ENCODE assay signal across 6 cellular contexts in genomic region chr17:63911657-63912100, GRCh38. TPM values are rescaled to one million over a fixed set of nuclear protein-coding genes. Genes with fewer than 3 reads are reported as not detected.
DNase-seq lines count a peak whose midpoint lies in the region; ATAC-seq and TF ChIP-seq lines count a peak whose summit lies in the region.

No MANE protein-coding gene starts in this region.

- no peak for ATAC-seq in GM19455 (IDR thresholded peaks at IDR 0.05; ENCODE audit: unreplicated experiment)

- TF ChIP-seq CTCF in foreskin fibroblast (IDR thresholded peaks at IDR 0.05; ENCODE audit: low read depth, low read length) = peak; percentile 57

- H3K9me3 Mint-ChIP-seq in activated CD4-positive, alpha-beta T cell treated with anti-CD3 and anti-CD28 coated beads, Interleukin-2, amount 10 ng/mL, durations not matched to agents 24 days and 14 days = no peaks in the 10 kb centered on the region

- intact Hi-C loops in activated CD4-positive, alpha-beta T cell treated with anti-CD3 and anti-CD28 coated beads, Interleukin-2, amount 10 ng/mL, durations not matched to agents 24 days and 14 days (cut with micrococcal nuclease) = loop anchor here (10.0 kb wide), 1 partner anchor 373 kb away; no protein-coding TSS in a partner anchor

- peak; percentile 26 for DNase-seq in NCI-H1092 treated with DMSO at 0.1 percent for 48 hours (lab: John Stamatoyannopoulos, UW)
- no peak for DNase-seq in NCI-H1092 (lab: John Stamatoyannopoulos, UW)
- DNase-seq in activated CD4-positive, alpha-beta T cell treated with anti-CD3 and anti-CD28 coated beads, Interleukin-2, amount 10 ng/mL, durations not matched to agents 24 days and 14 days = peak; percentile 89
- DNase-seq in foreskin fibroblast = peak in 1 of 2 donors; percentile 48
- peak; percentile 40 to 59 (median 57) for DNase-seq in stimulated activated CD4-positive, alpha-beta T cell treated with anti-CD3 and anti-CD28 coated beads, TNF-alpha, amount 100 ng/mL, for 24 hours (ENCODE audit: low read depth in 3 of 3)

- peaks cover 4% of the 10 kb centered on the region for H3K4me1 Mint-ChIP-seq in activated CD4-positive, alpha-beta T cell treated with anti-CD3 and anti-CD28 coated beads, Interleukin-2, amount 10 ng/mL, durations not matched to agents 24 days and 14 days

- H3K27me3 Mint-ChIP-seq in activated CD4-positive, alpha-beta T cell treated with anti-CD3 and anti-CD28 coated beads, Interleukin-2, amount 10 ng/mL, durations not matched to agents 24 days and 14 days = peaks cover 16% of the 10 kb centered on the region

- H3K4me3 ChIP-seq in foreskin fibroblast (ENCODE audit: low read depth in 1 of 2, low read length in 2 of 2) = no peak overlapping the region

- no peaks in the 10 kb centered on the region for H3K36me3 Mint-ChIP-seq in activated CD4-positive, alpha-beta T cell treated with anti-CD3 and anti-CD28 coated beads, Interleukin-2, amount 10 ng/mL, durations not matched to agents 24 days and 14 days (ENCODE audit: low read depth)

- no peak overlapping the region for H3K4me3 Mint-ChIP-seq in activated CD4-positive, alpha-beta T cell treated with anti-CD3 and anti-CD28 coated beads, Interleukin-2, amount 10 ng/mL, durations not matched to agents 24 days and 14 days

- H3K27ac Mint-ChIP-seq in activated CD4-positive, alpha-beta T cell treated with anti-CD3 and anti-CD28 coated beads, Interleukin-2, amount 10 ng/mL, durations not matched to agents 24 days and 14 days = no peak overlapping the region

RNA-seq across cellular contexts. Expression of gene CSHL1, which starts 0.6 kb away (rescaled TPM):
- not detected in 2 replicates for total RNA-seq in activated CD4-positive, alpha-beta T cell treated with anti-CD3 and anti-CD28 coated beads, Interleukin-2, amount 10 ng/mL, durations not matched to agents 24 days and 14 days

RNA-seq across cellular contexts. Expression of gene GH1, which starts 7.0 kb away (rescaled TPM):
- total RNA-seq in activated CD4-positive, alpha-beta T cell treated with anti-CD3 and anti-CD28 coated beads, Interleukin-2, amount 10 ng/mL, durations not matched to agents 24 days and 14 days = not detected in 2 replicates

RNA-seq across cellular contexts. Expression of gene CSH1, which starts 15.3 kb away (rescaled TPM):
- not detected in 2 replicates for total RNA-seq in activated CD4-positive, alpha-beta T cell treated with anti-CD3 and anti-CD28 coated beads, Interleukin-2, amount 10 ng/mL, durations not matched to agents 24 days and 14 days

RNA-seq across cellular contexts. Expression of gene CD79B, which starts 20.5 kb away (rescaled TPM):
- total RNA-seq in activated CD4-positive, alpha-beta T cell treated with anti-CD3 and anti-CD28 coated beads, Interleukin-2, amount 10 ng/mL, durations not matched to agents 24 days and 14 days = 24.4 and 29.2 TPM in 2 replicates

RNA-seq across cellular contexts. Expression of gene GH2, which starts 29.9 kb away (rescaled TPM):
- total RNA-seq in activated CD4-positive, alpha-beta T cell treated with anti-CD3 and anti-CD28 coated beads, Interleukin-2, amount 10 ng/mL, durations not matched to agents 24 days and 14 days = not detected in 2 replicates
